ENCODE assay signal across 1 cellular context in genomic region chrX:134171661-134172587, GRCh38.
TF ChIP-seq lines count a peak whose summit lies in the region.

No MANE protein-coding gene starts in this region.

TF ChIP-seq in HEK293, 187 proteins besides CTCF, POLR2A, EP300 and RAD21 (continued from another document and continues in another):
- TF ChIP-seq, protein P1, sequence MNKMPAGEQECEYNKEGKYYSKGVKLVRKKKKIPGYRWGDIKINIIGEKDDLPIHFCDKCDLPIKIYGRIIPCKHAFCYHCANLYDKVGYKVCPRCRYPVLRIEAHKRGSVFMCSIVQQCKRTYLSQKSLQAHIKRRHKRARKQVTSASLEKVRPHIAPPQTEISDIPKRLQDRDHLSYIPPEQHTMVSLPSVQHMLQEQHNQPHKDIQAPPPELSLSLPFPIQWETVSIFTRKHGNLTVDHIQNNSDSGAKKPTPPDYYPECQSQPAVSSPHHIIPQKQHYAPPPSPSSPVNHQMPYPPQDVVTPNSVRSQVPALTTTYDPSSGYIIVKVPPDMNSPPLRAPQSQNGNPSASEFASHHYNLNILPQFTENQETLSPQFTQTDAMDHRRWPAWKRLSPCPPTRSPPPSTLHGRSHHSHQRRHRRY (tag by site-specific recombination; IDR thresholded peaks at IDR 0.05) = no peak
- TF ChIP-seq, protein P2, sequence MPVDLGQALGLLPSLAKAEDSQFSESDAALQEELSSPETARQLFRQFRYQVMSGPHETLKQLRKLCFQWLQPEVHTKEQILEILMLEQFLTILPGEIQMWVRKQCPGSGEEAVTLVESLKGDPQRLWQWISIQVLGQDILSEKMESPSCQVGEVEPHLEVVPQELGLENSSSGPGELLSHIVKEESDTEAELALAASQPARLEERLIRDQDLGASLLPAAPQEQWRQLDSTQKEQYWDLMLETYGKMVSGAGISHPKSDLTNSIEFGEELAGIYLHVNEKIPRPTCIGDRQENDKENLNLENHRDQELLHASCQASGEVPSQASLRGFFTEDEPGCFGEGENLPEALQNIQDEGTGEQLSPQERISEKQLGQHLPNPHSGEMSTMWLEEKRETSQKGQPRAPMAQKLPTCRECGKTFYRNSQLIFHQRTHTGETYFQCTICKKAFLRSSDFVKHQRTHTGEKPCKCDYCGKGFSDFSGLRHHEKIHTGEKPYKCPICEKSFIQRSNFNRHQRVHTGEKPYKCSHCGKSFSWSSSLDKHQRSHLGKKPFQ (tag by site-specific recombination; IDR thresholded peaks at IDR 0.05) = peak; percentile 89
- no peak for TF ChIP-seq ZNF174 (tag by site-specific recombination; IDR thresholded peaks at IDR 0.05)
- TF ChIP-seq ZNF830 (tag by site-specific recombination; IDR thresholded peaks at IDR 0.05; ENCODE audit: low read depth) = no peak
- TF ChIP-seq ZNF350 (tag by site-specific recombination; IDR thresholded peaks at IDR 0.05) = no peak
- TF ChIP-seq ZNF239 (tag by site-specific recombination; IDR thresholded peaks at IDR 0.05) = no peak
- TF ChIP-seq PRDM6 (tag by site-specific recombination; IDR thresholded peaks at IDR 0.05) = no peak
- no peak for TF ChIP-seq MZF1 (tag by site-specific recombination; IDR thresholded peaks at IDR 0.05; ENCODE audit: borderline replicate concordance)
- no peak for TF ChIP-seq ZBTB21 (tag by site-specific recombination; IDR thresholded peaks at IDR 0.05)
- peak; percentile 19 for TF ChIP-seq ZNF335 (tag by site-specific recombination; conservative IDR thresholded peaks at IDR 0.05)
- TF ChIP-seq SETDB1 (IDR thresholded peaks at IDR 0.05; ENCODE audit: insufficient read length, low read length) = no peak
- no peak for TF ChIP-seq ZSCAN5A (tag by site-specific recombination; IDR thresholded peaks at IDR 0.05)
- TF ChIP-seq SALL2 (tag by site-specific recombination; IDR thresholded peaks at IDR 0.05; ENCODE audit: borderline replicate concordance) = no peak
- TF ChIP-seq, protein P3, sequence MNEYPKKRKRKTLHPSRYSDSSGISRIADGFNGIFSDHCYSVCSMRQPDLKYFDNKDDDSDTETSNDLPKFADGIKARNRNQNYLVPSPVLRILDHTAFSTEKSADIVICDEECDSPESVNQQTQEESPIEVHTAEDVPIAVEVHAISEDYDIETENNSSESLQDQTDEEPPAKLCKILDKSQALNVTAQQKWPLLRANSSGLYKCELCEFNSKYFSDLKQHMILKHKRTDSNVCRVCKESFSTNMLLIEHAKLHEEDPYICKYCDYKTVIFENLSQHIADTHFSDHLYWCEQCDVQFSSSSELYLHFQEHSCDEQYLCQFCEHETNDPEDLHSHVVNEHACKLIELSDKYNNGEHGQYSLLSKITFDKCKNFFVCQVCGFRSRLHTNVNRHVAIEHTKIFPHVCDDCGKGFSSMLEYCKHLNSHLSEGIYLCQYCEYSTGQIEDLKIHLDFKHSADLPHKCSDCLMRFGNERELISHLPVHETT (tag by site-specific recombination; IDR thresholded peaks at IDR 0.05) = no peak
- peak; percentile 69 for TF ChIP-seq ZBTB26 (tag by site-specific recombination; optimal IDR thresholded peaks at IDR 0.05)
- TF ChIP-seq, protein P4, sequence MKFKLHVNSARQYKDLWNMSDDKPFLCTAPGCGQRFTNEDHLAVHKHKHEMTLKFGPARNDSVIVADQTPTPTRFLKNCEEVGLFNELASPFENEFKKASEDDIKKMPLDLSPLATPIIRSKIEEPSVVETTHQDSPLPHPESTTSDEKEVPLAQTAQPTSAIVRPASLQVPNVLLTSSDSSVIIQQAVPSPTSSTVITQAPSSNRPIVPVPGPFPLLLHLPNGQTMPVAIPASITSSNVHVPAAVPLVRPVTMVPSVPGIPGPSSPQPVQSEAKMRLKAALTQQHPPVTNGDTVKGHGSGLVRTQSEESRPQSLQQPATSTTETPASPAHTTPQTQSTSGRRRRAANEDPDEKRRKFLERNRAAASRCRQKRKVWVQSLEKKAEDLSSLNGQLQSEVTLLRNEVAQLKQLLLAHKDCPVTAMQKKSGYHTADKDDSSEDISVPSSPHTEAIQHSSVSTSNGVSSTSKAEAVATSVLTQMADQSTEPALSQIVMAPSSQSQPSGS (tag by site-specific recombination; IDR thresholded peaks at IDR 0.05; ENCODE audit: low read depth) = no peak
- TF ChIP-seq ZFHX2 (tag by site-specific recombination; conservative IDR thresholded peaks at IDR 0.05) = peak; percentile 55
- TF ChIP-seq ZNF114 (tag by site-specific recombination; IDR thresholded peaks at IDR 0.05) = no peak
- TF ChIP-seq, protein P5, sequence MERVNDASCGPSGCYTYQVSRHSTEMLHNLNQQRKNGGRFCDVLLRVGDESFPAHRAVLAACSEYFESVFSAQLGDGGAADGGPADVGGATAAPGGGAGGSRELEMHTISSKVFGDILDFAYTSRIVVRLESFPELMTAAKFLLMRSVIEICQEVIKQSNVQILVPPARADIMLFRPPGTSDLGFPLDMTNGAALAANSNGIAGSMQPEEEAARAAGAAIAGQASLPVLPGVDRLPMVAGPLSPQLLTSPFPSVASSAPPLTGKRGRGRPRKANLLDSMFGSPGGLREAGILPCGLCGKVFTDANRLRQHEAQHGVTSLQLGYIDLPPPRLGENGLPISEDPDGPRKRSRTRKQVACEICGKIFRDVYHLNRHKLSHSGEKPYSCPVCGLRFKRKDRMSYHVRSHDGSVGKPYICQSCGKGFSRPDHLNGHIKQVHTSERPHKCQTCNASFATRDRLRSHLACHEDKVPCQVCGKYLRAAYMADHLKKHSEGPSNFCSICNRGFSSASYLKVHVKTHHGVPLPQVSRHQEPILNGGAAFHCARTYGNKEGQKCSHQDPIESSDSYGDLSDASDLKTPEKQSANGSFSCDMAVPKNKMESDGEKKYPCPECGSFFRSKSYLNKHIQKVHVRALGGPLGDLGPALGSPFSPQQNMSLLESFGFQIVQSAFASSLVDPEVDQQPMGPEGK (tag by site-specific recombination; IDR thresholded peaks at IDR 0.05) = peak; percentile 51; the same call in 1 of the 2 replicates
- TF ChIP-seq ZNF514 (tag by site-specific recombination; IDR thresholded peaks at IDR 0.05) = no peak
- TF ChIP-seq FEZF1 (tag by site-specific recombination; IDR thresholded peaks at IDR 0.05) = no peak
- TF ChIP-seq ZSCAN30 (tag by site-specific recombination; IDR thresholded peaks at IDR 0.05) = no peak
- no peak for TF ChIP-seq GFI1B (tag by site-specific recombination; IDR thresholded peaks at IDR 0.05)
- peak; percentile 57; the same call in 1 of the 2 replicates for TF ChIP-seq ZNF580 (tag by site-specific recombination; IDR thresholded peaks at IDR 0.05)
- no peak for TF ChIP-seq OVOL3 (tag by site-specific recombination; IDR thresholded peaks at IDR 0.05)
- TF ChIP-seq IKZF3 (tag by site-specific recombination; IDR thresholded peaks at IDR 0.05) = no peak
- peak; percentile 67 for TF ChIP-seq SP3 (tag by site-specific recombination; IDR thresholded peaks at IDR 0.05)
- TF ChIP-seq SP2 (tag by site-specific recombination; IDR thresholded peaks at IDR 0.05) = peak; percentile 63
- no peak for TF ChIP-seq ZNF670 (tag by site-specific recombination; IDR thresholded peaks at IDR 0.05; ENCODE audit: low read depth)
- no peak for TF ChIP-seq HOXD13 (CRISPR knock-in tag; IDR thresholded peaks at IDR 0.05; ENCODE audit: borderline replicate concordance)
- TF ChIP-seq ZBTB6 (tag by site-specific recombination; IDR thresholded peaks at IDR 0.05) = no peak
- TF ChIP-seq, protein P6, sequence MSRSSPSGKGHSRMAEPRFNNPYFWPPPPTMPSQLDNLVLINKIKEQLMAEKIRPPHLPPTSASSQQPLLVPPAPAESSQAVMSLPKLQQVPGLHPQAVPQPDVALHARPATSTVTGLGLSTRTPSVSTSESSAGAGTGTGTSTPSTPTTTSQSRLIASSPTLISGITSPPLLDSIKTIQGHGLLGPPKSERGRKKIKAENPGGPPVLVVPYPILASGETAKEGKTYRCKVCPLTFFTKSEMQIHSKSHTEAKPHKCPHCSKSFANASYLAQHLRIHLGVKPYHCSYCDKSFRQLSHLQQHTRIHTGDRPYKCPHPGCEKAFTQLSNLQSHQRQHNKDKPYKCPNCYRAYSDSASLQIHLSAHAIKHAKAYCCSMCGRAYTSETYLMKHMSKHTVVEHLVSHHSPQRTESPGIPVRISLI (tag by site-specific recombination; IDR thresholded peaks at IDR 0.05) = no peak
- TF ChIP-seq ZNF311 (tag by site-specific recombination; IDR thresholded peaks at IDR 0.05; ENCODE audit: borderline replicate concordance) = no peak
- TF ChIP-seq, protein P7, sequence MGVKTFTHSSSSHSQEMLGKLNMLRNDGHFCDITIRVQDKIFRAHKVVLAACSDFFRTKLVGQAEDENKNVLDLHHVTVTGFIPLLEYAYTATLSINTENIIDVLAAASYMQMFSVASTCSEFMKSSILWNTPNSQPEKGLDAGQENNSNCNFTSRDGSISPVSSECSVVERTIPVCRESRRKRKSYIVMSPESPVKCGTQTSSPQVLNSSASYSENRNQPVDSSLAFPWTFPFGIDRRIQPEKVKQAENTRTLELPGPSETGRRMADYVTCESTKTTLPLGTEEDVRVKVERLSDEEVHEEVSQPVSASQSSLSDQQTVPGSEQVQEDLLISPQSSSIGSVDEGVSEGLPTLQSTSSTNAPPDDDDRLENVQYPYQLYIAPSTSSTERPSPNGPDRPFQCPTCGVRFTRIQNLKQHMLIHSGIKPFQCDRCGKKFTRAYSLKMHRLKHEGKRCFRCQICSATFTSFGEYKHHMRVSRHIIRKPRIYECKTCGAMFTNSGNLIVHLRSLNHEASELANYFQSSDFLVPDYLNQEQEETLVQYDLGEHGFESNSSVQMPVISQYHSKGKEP (tag by site-specific recombination; IDR thresholded peaks at IDR 0.05) = no peak
- peak; percentile 94 for TF ChIP-seq PRDM10 (tag by site-specific recombination; IDR thresholded peaks at IDR 0.05)
- no peak for TF ChIP-seq MEIS1 (CRISPR knock-in tag; IDR thresholded peaks at IDR 0.05; ENCODE audit: borderline replicate concordance)
